In the genomic region with DNA sequence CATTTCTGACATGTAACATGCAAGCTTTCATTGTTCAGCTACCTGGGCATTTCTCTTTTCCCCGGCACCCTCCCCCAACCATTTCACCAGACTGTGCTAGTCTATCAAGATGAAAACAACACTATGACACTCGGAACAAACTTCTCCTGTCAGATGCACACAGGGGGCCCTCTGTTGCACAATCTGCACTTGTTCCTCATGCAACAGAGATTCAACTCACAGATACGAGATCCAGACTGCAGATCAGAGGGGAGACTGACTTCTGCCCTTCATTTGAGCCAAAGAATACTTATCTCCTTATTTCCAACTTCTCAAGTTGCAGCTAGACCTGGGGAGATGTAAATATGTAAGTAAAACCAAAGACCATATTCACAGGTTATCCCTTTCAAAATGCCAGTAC, we compare ENCODE assay signal across 22 cellular contexts. TPM values are rescaled to one million over a fixed set of nuclear protein-coding genes. Genes with fewer than 3 reads are reported as not detected.
DNase-seq lines count a peak whose midpoint lies in the region; ATAC-seq lines count a peak whose summit lies in the region.
"Had no signal": no experiment of that assay in that cellular context is flagged by ENCODE, and none has a peak within 500 bp of the region (broad histone marks: within the 10 kb centered on the region; RNA-seq: fewer than 3 reads in every experiment).

No MANE protein-coding gene starts in this region.

- H3K9ac ChIP-seq in skeletal muscle tissue (ENCODE audit: low read depth in 1 of 3, low read length in 3 of 3) = no peak overlapping the region

- peak; percentile 10 for ATAC-seq in Right ventricle myocardium superior (ENCODE audit: poor library complexity)
- ATAC-seq in left ventricle myocardium superior = no peak
- ATAC-seq: activated T-cell treated with anti-CD3 and anti-CD28 coated beads, Interleukin-2, amount 50 U/mL, for 4 hours; effector memory CD8-positive, alpha-beta T cell; stimulated activated naive CD8-positive, alpha-beta T cell treated with anti-CD3 and anti-CD28 coated beads, Interleukin-15, Interleukin-2, amounts not matched to agents 100 U/mL and 50 U/mL, for 24 hours had no signal

- H3K27ac ChIP-seq in skeletal muscle tissue (ENCODE audit: low read depth, low read length) (peak overlapping the region; percentile 34), substantia nigra (ENCODE audit: low read depth, low read length, poor library complexity, severe bottlenecking) (no peak overlapping the region)
- H3K27ac ChIP-seq: breast epithelium, psoas muscle had no signal

- no peaks in the 10 kb centered on the region for H3K27me3 ChIP-seq in skeletal muscle tissue (ENCODE audit: control insufficient read depth in 3 of 3, insufficient read depth in 3 of 3, low read length in 3 of 3)
- H3K27me3 ChIP-seq: breast epithelium had no signal

- H3K4me3 ChIP-seq in skeletal muscle tissue (ENCODE audit: low read length in 3 of 3) = no peak overlapping the region
- H3K4me3 ChIP-seq: breast epithelium, heart right ventricle, psoas muscle had no signal

- no peak for DNase-seq in Right ventricle myocardium superior
- DNase-seq in left ventricle myocardium superior = no peak
- peak; percentile 27 for DNase-seq in SIG-M5 (lab: John Stamatoyannopoulos, UW)
- DNase-seq in iris pigment epithelial cell (ENCODE audit: low read depth) = peak; percentile 8
- no peak for DNase-seq in NCI-H226
- no peak for DNase-seq in glomerular visceral epithelial cell (ENCODE audit: extremely low spot score)
- DNase-seq in substantia nigra (lab: John Stamatoyannopoulos, UW) = no peak
- DNase-seq: activated CD4-positive, alpha-beta T cell treated with anti-CD3 and anti-CD28 coated beads, Interleukin-2, amount 10 ng/mL, durations not matched to agents 7 days and 5 days; activated naive CD4-positive, alpha-beta T cell; activated T-cell treated with anti-CD3 and anti-CD28 coated beads, Interleukin-2, amount 50 U/mL, for 4 hours; CD4-positive, alpha-beta memory T cell; effector memory CD8-positive, alpha-beta T cell; NCI-H1105 treated with DMSO at 0.1 percent for 48 hours; NCI-H2029; NCI-H526 treated with DMSO at 0.1 percent for 48 hours; psoas muscle; stimulated activated naive CD8-positive, alpha-beta T cell treated with anti-CD3 and anti-CD28 coated beads, Interleukin-15, Interleukin-2, amounts not matched to agents 100 U/mL and 50 U/mL, for 24 hours; SW 1271; T1000 had no signal

- H3K9me3 ChIP-seq in skeletal muscle tissue (ENCODE audit: control insufficient read depth in 3 of 3, low read length in 3 of 3) = no peaks in the 10 kb centered on the region
- H3K9me3 ChIP-seq: breast epithelium, heart right ventricle, psoas muscle had no signal

- H3K4me1 ChIP-seq in skeletal muscle tissue (ENCODE audit: control insufficient read depth in 3 of 3, insufficient read depth in 3 of 3, low read length in 3 of 3) = peaks cover 0 to 4% (median 0%) of the 10 kb centered on the region in 3 donors
- H3K4me1 ChIP-seq: breast epithelium, psoas muscle had no signal

- intact Hi-C loops in Right ventricle myocardium superior (cut with DNase I) (no loop called here), left ventricle myocardium superior (cut with micrococcal nuclease) (no loop called here)

- H3K36me3 ChIP-seq in skeletal muscle tissue (ENCODE audit: control insufficient read depth in 3 of 3, insufficient read depth in 3 of 3, low read length in 3 of 3) = no peaks in the 10 kb centered on the region
- H3K36me3 ChIP-seq: breast epithelium, heart right ventricle had no signal

RNA-seq across cellular contexts. Expression of a gene that starts 15.7 kb away (rescaled TPM):
- 5.8 TPM for total RNA-seq in Right ventricle myocardium superior
- total RNA-seq in left ventricle myocardium superior = 3.2 TPM
- 24.5 TPM for total RNA-seq in skeletal muscle tissue
- total RNA-seq: activated CD4-positive, alpha-beta T cell treated with anti-CD3 and anti-CD28 coated beads, Interleukin-2, amount 10 ng/mL, durations not matched to agents 7 days and 5 days had no signal

Comparison
In these comparisons a context has a peak if more than half of its experiments do, and no peak if none do; other contexts are left out.
1. DNase-seq: peak in SIG-M5 (single experiment) and iris pigment epithelial cell (single experiment); none in Right ventricle myocardium superior (single experiment), left ventricle myocardium superior (single experiment), NCI-H226 (single experiment), glomerular visceral epithelial cell (single experiment) and substantia nigra (0 of 49).